18 cellular contexts compared by ENCODE assay signal in genomic region chr15:47551079-47551478, GRCh38.
DNase-seq lines count a peak whose midpoint lies in the region; ATAC-seq and TF ChIP-seq lines count a peak whose summit lies in the region.
"Had no signal": no experiment of that assay in that cellular context is flagged by ENCODE, and none has a peak within 500 bp of the region (broad histone marks: within the 10 kb centered on the region; RNA-seq: fewer than 3 reads in every experiment).

No MANE protein-coding gene starts in this region.

- no peak overlapping the region for H3K9ac ChIP-seq in OCI-LY3 (ENCODE audit: low read length)

- H3K4me2 ChIP-seq in OCI-LY3 (ENCODE audit: low read length), result no peak overlapping the region

- DNase-seq in AG10803 (ENCODE audit: low read depth) (no peak), fibroblast of pulmonary artery (ENCODE audit: low read depth) (no peak), SIG-M5 treated with dmso at 0.1 percent for 504 hours (lab: John Stamatoyannopoulos, UW; ENCODE audit: unreplicated experiment) (no peak), DMS153 treated with DMSO at 0.1 percent for 48 hours (lab: John Stamatoyannopoulos, UW; ENCODE audit: unreplicated experiment) (no peak)
- no peak for DNase-seq in activated CD4-positive, alpha-beta T cell treated with anti-CD3 and anti-CD28 coated beads, Interleukin-2, amount 10 ng/mL, durations not matched to agents 7 days and 5 days
- DNase-seq: activated naive CD8-positive, alpha-beta T cell treated with anti-CD3 and anti-CD28 coated beads, Interleukin-2, amount 10 ng/mL, durations not matched to agents 7 days and 5 days; activated T-cell treated with anti-CD3 and anti-CD28 coated beads, Interleukin-2, amount 50 U/mL, for 4 hours; central memory CD4-positive, alpha-beta T cell; MM.1S; NK-92 treated with Interleukin-12 subunit alpha and Interleukin-12 subunit beta, amount 100 ng/mL, for 24 hours; T-helper 9 cell; upper lobe of left lung had no signal

- no peaks in the 10 kb centered on the region for H3K4me1 Mint-ChIP-seq in activated CD4-positive, alpha-beta T cell treated with anti-CD3 and anti-CD28 coated beads, Interleukin-2, amount 10 ng/mL, durations not matched to agents 7 days and 5 days
- H3K4me1 Mint-ChIP-seq: activated naive CD8-positive, alpha-beta T cell treated with anti-CD3 and anti-CD28 coated beads, Interleukin-2, amount 10 ng/mL, durations not matched to agents 7 days and 5 days; B cell; stimulated activated effector memory CD8-positive, alpha-beta T cell treated with anti-CD3 and anti-CD28 coated beads, Interleukin-12 subunit alpha, Interleukin-12 subunit beta, amount 100 ng/mL, for 72 hours had no signal

- H3K9me3 ChIP-seq in OCI-LY3 (ENCODE audit: insufficient read depth, low read length), result no peaks in the 10 kb centered on the region
- H3K9me3 ChIP-seq: upper lobe of left lung had no signal

- no peaks in the 10 kb centered on the region for H3K27me3 ChIP-seq in OCI-LY3 (ENCODE audit: low read depth, low read length)
- H3K27me3 ChIP-seq: upper lobe of left lung had no signal

- H2AFZ ChIP-seq in OCI-LY3 (ENCODE audit: low read depth, low read length), result no peak overlapping the region

- CTCF ChIA-PET in activated CD4-positive, alpha-beta T cell treated with anti-CD3 and anti-CD28 coated beads, Interleukin-2, amount 10 ng/mL, durations not matched to agents 7 days and 5 days (lab: Charles Lee), result interaction anchor here (0.9 to 1.3 kb wide), 2 partner anchors 12 to 18 kb away, joined by 3 read pairs; no protein-coding TSS in a partner anchor

- no peak overlapping the region for H3K4me3 Mint-ChIP-seq in activated CD4-positive, alpha-beta T cell treated with anti-CD3 and anti-CD28 coated beads, Interleukin-2, amount 10 ng/mL, durations not matched to agents 7 days and 5 days
- H3K4me3 Mint-ChIP-seq: activated naive CD8-positive, alpha-beta T cell treated with anti-CD3 and anti-CD28 coated beads, Interleukin-2, amount 10 ng/mL, durations not matched to agents 7 days and 5 days; activated T-cell treated with anti-CD3 and anti-CD28 coated beads, Interleukin-2, amount 50 U/mL, for 4 hours; B cell; mesothelial cell of epicardium; stimulated activated effector memory CD8-positive, alpha-beta T cell treated with anti-CD3 and anti-CD28 coated beads, Interleukin-12 subunit alpha, Interleukin-12 subunit beta, amount 100 ng/mL, for 72 hours had no signal

- no peaks in the 10 kb centered on the region for H3K79me2 ChIP-seq in OCI-LY3 (ENCODE audit: low read length)

- no peaks in the 10 kb centered on the region for H3K36me3 Mint-ChIP-seq in activated CD4-positive, alpha-beta T cell treated with anti-CD3 and anti-CD28 coated beads, Interleukin-2, amount 10 ng/mL, durations not matched to agents 7 days and 5 days (ENCODE audit: low read depth)
- H3K36me3 Mint-ChIP-seq: activated naive CD8-positive, alpha-beta T cell treated with anti-CD3 and anti-CD28 coated beads, Interleukin-2, amount 10 ng/mL, durations not matched to agents 7 days and 5 days; mesothelial cell of epicardium; stimulated activated effector memory CD8-positive, alpha-beta T cell treated with anti-CD3 and anti-CD28 coated beads, Interleukin-12 subunit alpha, Interleukin-12 subunit beta, amount 100 ng/mL, for 72 hours had no signal

- no peaks in the 10 kb centered on the region for H3K9me3 Mint-ChIP-seq in activated CD4-positive, alpha-beta T cell treated with anti-CD3 and anti-CD28 coated beads, Interleukin-2, amount 10 ng/mL, durations not matched to agents 7 days and 5 days
- H3K9me3 Mint-ChIP-seq: activated naive CD8-positive, alpha-beta T cell treated with anti-CD3 and anti-CD28 coated beads, Interleukin-2, amount 10 ng/mL, durations not matched to agents 7 days and 5 days; activated T-cell treated with anti-CD3 and anti-CD28 coated beads, Interleukin-2, amount 50 U/mL, for 4 hours; mesothelial cell of epicardium; stimulated activated effector memory CD8-positive, alpha-beta T cell treated with anti-CD3 and anti-CD28 coated beads, Interleukin-12 subunit alpha, Interleukin-12 subunit beta, amount 100 ng/mL, for 72 hours had no signal

- H3K27ac ChIP-seq in OCI-LY3 (ENCODE audit: low read length), result no peak overlapping the region
- H3K27ac ChIP-seq: upper lobe of left lung had no signal

- no peaks in the 10 kb centered on the region for H3K4me1 ChIP-seq in OCI-LY3 (ENCODE audit: low read length)
- H3K4me1 ChIP-seq: upper lobe of left lung had no signal

- TF ChIP-seq CTCF in AG10803 (conservative IDR thresholded peaks at IDR 0.05; ENCODE audit: low read length) (0 out of 2 replicates have a peak, but pooled peaks have one; percentile 6), GM12873 (IDR thresholded peaks at IDR 0.05; ENCODE audit: insufficient read depth, low read depth, low read length, missing control alignments) (peak; percentile 15), OCI-LY3 (IDR thresholded peaks at IDR 0.05; ENCODE audit: low read depth, low read length) (peak; percentile 26; the same call in 1 of the 2 replicates), fibroblast of pulmonary artery (IDR thresholded peaks at IDR 0.05; ENCODE audit: low read length, missing control alignments) (peak; percentile 5)

- H3K4me3 ChIP-seq in AG10803 (ENCODE audit: low read length) (no peak overlapping the region), OCI-LY3 (ENCODE audit: low read length) (no peak overlapping the region), fibroblast of pulmonary artery (replicated peaks; ENCODE audit: low read depth, low read length) (no peak overlapping the region)
- H3K4me3 ChIP-seq: upper lobe of left lung had no signal

- no peaks in the 10 kb centered on the region for H4K20me1 ChIP-seq in OCI-LY3 (ENCODE audit: insufficient read depth, low read length)

- POLR2A ChIA-PET in activated CD4-positive, alpha-beta T cell treated with anti-CD3 and anti-CD28 coated beads, Interleukin-2, amount 10 ng/mL, durations not matched to agents 7 days and 5 days (lab: Charles Lee), result no interaction called here

- no peaks in the 10 kb centered on the region for H3K27me3 Mint-ChIP-seq in activated CD4-positive, alpha-beta T cell treated with anti-CD3 and anti-CD28 coated beads, Interleukin-2, amount 10 ng/mL, durations not matched to agents 7 days and 5 days
- H3K27me3 Mint-ChIP-seq: activated naive CD8-positive, alpha-beta T cell treated with anti-CD3 and anti-CD28 coated beads, Interleukin-2, amount 10 ng/mL, durations not matched to agents 7 days and 5 days; B cell had no signal

- H3K27ac Mint-ChIP-seq in activated CD4-positive, alpha-beta T cell treated with anti-CD3 and anti-CD28 coated beads, Interleukin-2, amount 10 ng/mL, durations not matched to agents 7 days and 5 days, result no peak overlapping the region
- H3K27ac Mint-ChIP-seq: activated naive CD8-positive, alpha-beta T cell treated with anti-CD3 and anti-CD28 coated beads, Interleukin-2, amount 10 ng/mL, durations not matched to agents 7 days and 5 days; B cell; mesothelial cell of epicardium; stimulated activated effector memory CD8-positive, alpha-beta T cell treated with anti-CD3 and anti-CD28 coated beads, Interleukin-12 subunit alpha, Interleukin-12 subunit beta, amount 100 ng/mL, for 72 hours had no signal

- ATAC-seq in GM19395 (IDR thresholded peaks at IDR 0.05; ENCODE audit: unreplicated experiment), result no peak
- ATAC-seq: activated T-cell treated with anti-CD3 and anti-CD28 coated beads, Interleukin-2, amount 50 U/mL, for 4 hours; stimulated activated effector memory CD8-positive, alpha-beta T cell treated with anti-CD3 and anti-CD28 coated beads, Interleukin-12 subunit alpha, Interleukin-12 subunit beta, amount 100 ng/mL, for 72 hours had no signal

- no peaks in the 10 kb centered on the region for H3K36me3 ChIP-seq in OCI-LY3 (replicated peaks; ENCODE audit: low read depth, low read length)
- H3K36me3 ChIP-seq: upper lobe of left lung had no signal
